ENCODE assay signal across 29 cellular contexts in the genomic region with DNA sequence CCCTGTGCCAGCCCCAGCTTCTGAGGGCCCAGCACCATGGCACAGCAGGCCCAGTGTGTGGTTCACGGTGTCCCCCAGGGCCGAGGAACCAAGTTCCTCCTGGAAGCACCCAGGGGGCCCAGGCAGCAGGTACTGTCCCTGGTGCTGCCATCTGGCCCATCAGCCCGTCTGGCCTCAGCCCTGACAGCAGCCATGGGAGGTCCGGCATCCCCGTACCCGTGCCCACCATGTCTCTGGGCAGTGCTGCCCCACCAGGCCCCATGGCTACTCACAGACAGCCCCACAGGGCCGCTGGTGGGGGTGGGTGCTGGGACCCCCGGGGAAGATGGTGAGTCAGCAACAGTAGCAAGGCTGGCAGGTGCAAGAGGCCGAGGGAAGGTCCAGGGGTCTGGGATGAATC.
"Had no signal": no experiment of that assay in that cellular context is flagged by ENCODE, and none has a peak within 500 bp of the region (broad histone marks: within the 10 kb centered on the region; RNA-seq: fewer than 3 reads in every experiment).

No MANE protein-coding gene starts in this region.

- ATAC-seq: activated T-helper 17 cell treated with anti-CD3 and anti-CD28 coated beads, Interleukin-2, amount 50 U/mL, for 72 hours; T-cell had no signal

- H3K4me3 ChIP-seq: cardiac muscle cell had no signal

- H3K4me3 Mint-ChIP-seq: activated B cell treated with CpG ODN at 0.5 μM for 24 hours; activated CD4-positive, alpha-beta T cell treated with anti-CD3 and anti-CD28 coated beads, Interleukin-2, amount 10 ng/mL, durations not matched to agents 24 days and 14 days; activated naive CD4-positive, alpha-beta T cell treated with anti-CD3 and anti-CD28 coated beads for 36 hours; activated naive CD8-positive, alpha-beta T cell; activated T-helper 17 cell treated with anti-CD3 and anti-CD28 coated beads, Interleukin-2, amount 50 U/mL, for 72 hours; T-cell had no signal

- H3K27ac ChIP-seq: brain microvascular endothelial cell, cardiac muscle cell had no signal

- H3K27me3 Mint-ChIP-seq: activated B cell treated with CpG ODN at 0.5 μM for 24 hours; activated CD4-positive, alpha-beta T cell treated with anti-CD3 and anti-CD28 coated beads, Interleukin-2, amount 10 ng/mL, durations not matched to agents 24 days and 14 days; activated naive CD8-positive, alpha-beta T cell; activated T-helper 17 cell treated with anti-CD3 and anti-CD28 coated beads, Interleukin-2, amount 50 U/mL, for 72 hours; T-cell had no signal

- H3K27ac Mint-ChIP-seq: activated B cell treated with CpG ODN at 0.5 μM for 24 hours; activated CD4-positive, alpha-beta T cell treated with anti-CD3 and anti-CD28 coated beads, Interleukin-2, amount 10 ng/mL, durations not matched to agents 24 days and 14 days; activated naive CD4-positive, alpha-beta T cell treated with anti-CD3 and anti-CD28 coated beads for 36 hours; activated naive CD8-positive, alpha-beta T cell; activated T-helper 17 cell treated with anti-CD3 and anti-CD28 coated beads, Interleukin-2, amount 50 U/mL, for 72 hours; T-cell had no signal

- DNase-seq: activated B cell treated with CpG ODN at 0.5 μM for 24 hours; activated CD4-positive, alpha-beta T cell treated with anti-CD3 and anti-CD28 coated beads for 1 hour; activated CD4-positive, alpha-beta T cell treated with anti-CD3 and anti-CD28 coated beads, Interleukin-2, amount 10 ng/mL, durations not matched to agents 24 days and 14 days; activated CD4-positive, alpha-beta T cell treated with anti-CD3 and anti-CD28 coated beads, Interleukin-2, amount 50 U/mL, for 48 hours; activated gamma-delta T cell; activated naive CD4-positive, alpha-beta T cell treated with anti-CD3 and anti-CD28 coated beads for 36 hours; activated T-cell treated with anti-CD3 and anti-CD28 coated beads for 4 hours; activated T-cell treated with anti-CD3 and anti-CD28 coated beads, Interleukin-2, amount 50 U/mL, for 48 hours; brain microvascular endothelial cell; cerebellar nuclear complex; Karpas-422; MM.1S; NCI-H1105; NCI-H1436; NCI-H1694 treated with DMSO at 0.1 percent for 48 hours; NCI-H2029 treated with DMSO at 0.1 percent for 48 hours; NCI-H345; NCI-H510A; NCI-H526 treated with DMSO at 0.1 percent for 48 hours; NCI-H82; OCI-M1; RPMI8226; SHP77 treated with DMSO at 0.1 percent for 48 hours; T-cell; T-helper 2 cell; T1000 had no signal

- H3K27me3 ChIP-seq: cardiac muscle cell had no signal

- H3K9me3 Mint-ChIP-seq: activated B cell treated with CpG ODN at 0.5 μM for 24 hours; activated CD4-positive, alpha-beta T cell treated with anti-CD3 and anti-CD28 coated beads, Interleukin-2, amount 10 ng/mL, durations not matched to agents 24 days and 14 days; activated naive CD4-positive, alpha-beta T cell treated with anti-CD3 and anti-CD28 coated beads for 36 hours; activated T-helper 17 cell treated with anti-CD3 and anti-CD28 coated beads, Interleukin-2, amount 50 U/mL, for 72 hours; T-cell had no signal

- H3K36me3 ChIP-seq: brain microvascular endothelial cell, cardiac muscle cell had no signal

- H3K4me1 Mint-ChIP-seq: activated B cell treated with CpG ODN at 0.5 μM for 24 hours had no signal
